8 cellular contexts compared by ENCODE assay signal in genomic region chr16:75516189-75516966, GRCh38. TPM values are rescaled to one million over a fixed set of nuclear protein-coding genes. Genes with fewer than 3 reads are reported as not detected.
DNase-seq lines count a peak whose midpoint lies in the region; ATAC-seq and TF ChIP-seq lines count a peak whose summit lies in the region.
"Not testable (repeated sequence)": the region's sequence is repeated elsewhere in the genome, so short reads cannot be mapped to it uniquely, and the experiment has no call there.

No MANE protein-coding gene starts in this region.

- H3F3A ChIP-seq in OCI-LY1 (ENCODE audit: insufficient read depth, low read length): not testable (repeated sequence)

- H3K36me3 ChIP-seq in OCI-LY1 (ENCODE audit: insufficient read depth, low read length); duodenal mucosa (ENCODE audit: control insufficient read depth in 1 of 2, insufficient read depth in 2 of 2, low read length in 2 of 2); parathyroid adenoma (ENCODE audit: control insufficient read depth, insufficient read depth, low read length); urinary bladder (ENCODE audit: insufficient read depth): not testable (repeated sequence)

- H3K79me2 ChIP-seq in OCI-LY1 (ENCODE audit: insufficient read depth, low read length); parathyroid adenoma: not testable (repeated sequence)

- H3K9me2 ChIP-seq in OCI-LY1 (ENCODE audit: low read depth, low read length): not testable (repeated sequence)

- H3K9me3 ChIP-seq in OCI-LY1 (ENCODE audit: low read length); duodenal mucosa (ENCODE audit: control insufficient read depth in 1 of 2, low read length in 2 of 2); parathyroid adenoma (ENCODE audit: control insufficient read depth, low read length): not testable (repeated sequence)

- H3K4me1 ChIP-seq in OCI-LY1 (ENCODE audit: insufficient read depth, low read length, severe bottlenecking); duodenal mucosa (ENCODE audit: control insufficient read depth in 1 of 2, insufficient read depth in 2 of 2, low read length in 2 of 2); parathyroid adenoma; urinary bladder (ENCODE audit: insufficient read depth): not testable (repeated sequence)

- WGBS in urinary bladder: 8% methylated on average over 42 of the region's 42 CpGs

- not testable (repeated sequence) for TF ChIP-seq CTCF in GM12875 (IDR thresholded peaks at IDR 0.05; ENCODE audit: borderline replicate concordance, insufficient read depth, low read depth, low read length); OCI-LY1 (IDR thresholded peaks at IDR 0.05; ENCODE audit: low read length); parathyroid adenoma (IDR thresholded peaks at IDR 0.05)

- H3K9ac ChIP-seq in OCI-LY1 (ENCODE audit: low read length) (peak overlapping the region; percentile 61), duodenal mucosa (ENCODE audit: low read depth in 1 of 2, low read length in 2 of 2) (peak overlapping the region; percentile 76 to 90)
- H3K9ac ChIP-seq in parathyroid adenoma: not testable (repeated sequence)

- H4K20me1 ChIP-seq in OCI-LY1 (ENCODE audit: insufficient read depth, low read length): not testable (repeated sequence)

- DNase-seq in activated T-cell treated with anti-CD3 and anti-CD28 coated beads for 4 hours (peak; percentile 11), iPS-NIHi7 (ENCODE audit: extremely low spot score) (peak; percentile 23)

- peak overlapping the region; percentile 97 for H3K4me3 ChIP-seq in GM12875 (ENCODE audit: low read depth, low read length)
- H3K4me3 ChIP-seq in OCI-LY1 (ENCODE audit: low read depth, low read length, poor library complexity, severe bottlenecking): peak overlapping the region; percentile 69
- peak overlapping the region; percentile 73 to 83 for H3K4me3 ChIP-seq in duodenal mucosa (ENCODE audit: low read depth in 1 of 2, low read length in 2 of 2)
- H3K4me3 ChIP-seq in parathyroid adenoma (ENCODE audit: low read depth, low read length): peak overlapping the region; percentile 79
- H3K4me3 ChIP-seq in urinary bladder (ENCODE audit: low read depth, low read length): peak overlapping the region; percentile 79

- not testable (repeated sequence) for H2AFZ ChIP-seq in OCI-LY1 (ENCODE audit: low read length)
- peak overlapping the region; percentile 81 for H2AFZ ChIP-seq in parathyroid adenoma

- ATAC-seq in HG02970 (IDR thresholded peaks at IDR 0.05; ENCODE audit: low FRiP score, unreplicated experiment): peak; percentile 10

- H3K4me2 ChIP-seq in OCI-LY1 (ENCODE audit: low read length) (peak overlapping the region; percentile 62), parathyroid adenoma (ENCODE audit: low read length) (peak overlapping the region; percentile 79)

- not testable (repeated sequence) for H3K27me3 ChIP-seq in OCI-LY1 (ENCODE audit: insufficient read depth, low read length); duodenal mucosa (ENCODE audit: control insufficient read depth in 1 of 2, insufficient read depth in 2 of 2, low read length in 2 of 2); parathyroid adenoma (ENCODE audit: control insufficient read depth, insufficient read depth, low read length)

- not testable (repeated sequence) for H3K27ac ChIP-seq in OCI-LY1 (ENCODE audit: low read depth, low read length, poor library complexity, severe bottlenecking)
- H3K27ac ChIP-seq in duodenal mucosa (ENCODE audit: low read depth, low read length) (peak overlapping the region; percentile 80), parathyroid adenoma (peak overlapping the region; percentile 70), urinary bladder (ENCODE audit: low read depth) (peak overlapping the region; percentile 86)

RNA-seq across cellular contexts. Expression of gene CHST5, which starts 19.5 kb away (rescaled TPM):
- total RNA-seq in urinary bladder: not detected
- polyA plus RNA-seq in urinary bladder: 0.09 TPM

RNA-seq across cellular contexts. Expression of gene CHST6, which starts 21.1 kb away (rescaled TPM):
- total RNA-seq in urinary bladder: 1.7 TPM
- 0.15 TPM for polyA plus RNA-seq in urinary bladder

RNA-seq across cellular contexts. Expression of gene TMEM231, which starts 39.7 kb away (rescaled TPM):
- 14.7 TPM for total RNA-seq in urinary bladder
- polyA plus RNA-seq in urinary bladder: 10.7 TPM

RNA-seq across cellular contexts. Expression of gene GABARAPL2, which starts 49.8 kb away (rescaled TPM):
- 77.5 TPM for total RNA-seq in urinary bladder
- 168 TPM for polyA plus RNA-seq in urinary bladder

RNA-seq across cellular contexts. Expression of gene TMEM170A, which starts 51.9 kb away (rescaled TPM):
- total RNA-seq in urinary bladder: 46.7 TPM
- polyA plus RNA-seq in urinary bladder: 7.2 TPM
